In the genomic region with DNA sequence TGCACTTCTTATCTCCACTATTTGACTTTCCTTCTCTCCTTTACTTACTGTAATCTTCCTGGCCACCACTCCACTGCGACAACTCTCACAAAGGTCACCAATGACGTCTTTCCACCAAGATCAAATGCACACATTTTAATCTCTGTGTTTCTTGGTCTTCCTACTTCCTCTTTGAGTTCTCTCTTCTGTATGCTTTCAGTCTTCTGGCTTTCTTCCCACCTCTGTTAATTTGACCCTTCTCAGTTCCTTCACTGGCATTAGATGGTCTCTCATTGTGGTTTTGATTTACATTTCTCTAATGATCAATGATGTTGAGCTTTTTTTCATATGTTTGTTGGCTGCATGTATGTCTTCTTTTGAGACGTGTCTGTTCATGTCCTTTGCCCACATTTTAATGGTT, we compare ENCODE assay signal across 9 cellular contexts. TPM values are rescaled to one million over a fixed set of nuclear protein-coding genes. Genes with fewer than 3 reads are reported as not detected.
DNase-seq lines count a peak whose midpoint lies in the region; ATAC-seq and TF ChIP-seq lines count a peak whose summit lies in the region.
"Had no signal": no experiment of that assay in that cellular context is flagged by ENCODE, and none has a peak within 500 bp of the region (broad histone marks: within the 10 kb centered on the region; RNA-seq: fewer than 3 reads in every experiment).

No MANE protein-coding gene starts in this region.

- H3K4me3 Mint-ChIP-seq in type B pancreatic cell = no peak overlapping the region

- no peaks in the 10 kb centered on the region for H3K79me2 ChIP-seq in GM23248 (ENCODE audit: insufficient read depth)

- no peak overlapping the region for H3K27ac Mint-ChIP-seq in type B pancreatic cell

- no peaks in the 10 kb centered on the region for H3K9me2 ChIP-seq in GM23248 (ENCODE audit: insufficient read depth)

- 15 to 27% methylated on average over 3 of the region's 3 CpGs for WGBS in body of pancreas, 2 donors
- WGBS in GM23248 (ENCODE audit: low coverage in 1 of 2, low lambda C conversion rate in 2 of 2, missing lambda C conversion rate in 2 of 2), 2 experiments = 47% methylated on average over 3 of the region's 3 CpGs

- H3K4me1 Mint-ChIP-seq in type B pancreatic cell (ENCODE audit: unreplicated experiment) = peaks cover 6% of the 10 kb centered on the region

- ATAC-seq in GM19452 (IDR thresholded peaks at IDR 0.05; ENCODE audit: unreplicated experiment) = peak; percentile 79
- peak; percentile 92 for ATAC-seq in HG03432 (IDR thresholded peaks at IDR 0.05; ENCODE audit: unreplicated experiment)
- ATAC-seq in body of pancreas = peak; percentile 95

- no peaks in the 10 kb centered on the region for H3K36me3 Mint-ChIP-seq in type B pancreatic cell

- H3K4me2 ChIP-seq in GM23248 (ENCODE audit: unreplicated experiment) = no peak overlapping the region

- H3K27ac ChIP-seq in body of pancreas (peak overlapping the region; percentile 15 to 78 (median 52)), GM23248 (no peak overlapping the region), ascending aorta (no peak overlapping the region)
- H3K27ac ChIP-seq: SJSA1 had no signal

- H3K36me3 ChIP-seq in body of pancreas (replicated peaks in 1 of 2; ENCODE audit: insufficient read depth in 1 of 2, low read depth in 2 of 2) = no peaks in the 10 kb centered on the region
- no peaks in the 10 kb centered on the region for H3K36me3 ChIP-seq in GM23248 (ENCODE audit: low read depth)
- H3K36me3 ChIP-seq in ascending aorta = no peaks in the 10 kb centered on the region
- H3K36me3 ChIP-seq: SJSA1 had no signal

- TF ChIP-seq CTCF in body of pancreas (IDR thresholded peaks at IDR 0.05) (no peak), type B pancreatic cell (conservative IDR thresholded peaks at IDR 0.05) (no peak), ascending aorta (IDR thresholded peaks at IDR 0.05) (no peak)

- H3K9me3 ChIP-seq in body of pancreas (no peaks in the 10 kb centered on the region), GM23248 (ENCODE audit: low read depth) (no peaks in the 10 kb centered on the region), ascending aorta (no peaks in the 10 kb centered on the region)
- H3K9me3 ChIP-seq: SJSA1 had no signal

- intact Hi-C loops in body of pancreas (cut with DNase I) = no loop called here
- intact Hi-C loops in ascending aorta (cut with DNase I) = no loop called here

- H4K20me1 ChIP-seq in GM23248 (ENCODE audit: insufficient read depth) = no peaks in the 10 kb centered on the region

- H2AFZ ChIP-seq in GM23248 = no peak overlapping the region

- H3K4me1 ChIP-seq in body of pancreas (peaks cover 26% of the 10 kb centered on the region), GM23248 (ENCODE audit: insufficient read depth) (no peaks in the 10 kb centered on the region), ascending aorta (peaks cover 13 to 26% of the 10 kb centered on the region in 2 donors)
- H3K4me1 ChIP-seq: SJSA1 had no signal

- H3F3A ChIP-seq in GM23248 (ENCODE audit: insufficient read depth) = no peaks in the 10 kb centered on the region

- no peak overlapping the region for H3K9ac ChIP-seq in GM23248

- DNase-seq in GDM1 (lab: John Stamatoyannopoulos, UW) = peak; percentile 19
- DNase-seq in body of pancreas = peak in 2 of 4 donors; percentile 51 to 86
- no peak for DNase-seq in type B pancreatic cell (ENCODE audit: extremely low spot score, unreplicated experiment)
- no peak for DNase-seq in iPS-NIHi7 (ENCODE audit: extremely low spot score)
- DNase-seq in GM23248 = no peak
- DNase-seq in ascending aorta (ENCODE audit: low spot score in 2 of 2) = no peak

- in situ Hi-C loops in GM23248 (cut with MboI) = no loop called here

- H3K4me3 ChIP-seq in body of pancreas (no peak overlapping the region), GM23248 (no peak overlapping the region), ascending aorta (no peak overlapping the region)
- H3K4me3 ChIP-seq: SJSA1 had no signal

- TF ChIP-seq POLR2A in body of pancreas (IDR thresholded peaks at IDR 0.05) = no peak

- H3K27me3 ChIP-seq in body of pancreas = no peaks in the 10 kb centered on the region
- peaks cover 49% of the 10 kb centered on the region for H3K27me3 ChIP-seq in GM23248 (replicated peaks; ENCODE audit: insufficient read depth)
- H3K27me3 ChIP-seq in ascending aorta = no peaks in the 10 kb centered on the region
- H3K27me3 ChIP-seq: SJSA1 had no signal

- peaks cover 11% of the 10 kb centered on the region for H3K9me3 Mint-ChIP-seq in type B pancreatic cell

- H3K27me3 Mint-ChIP-seq in type B pancreatic cell = no peaks in the 10 kb centered on the region

RNA-seq across cellular contexts. Expression of a gene that starts 31.9 kb away (rescaled TPM):
- total RNA-seq in body of pancreas (10 to 100 TPM; 19.4 to 45.9 TPM), type B pancreatic cell (ENCODE audit: low replicate concordance) (46.7 and 50.9 TPM in 2 replicates), ascending aorta (3.7 TPM)
- total RNA-seq in GM23248 (2014; rRNA removed; shearing (Covaris generic)) = 5.2 and 5.3 TPM in 2 replicates
- polyA plus RNA-seq in GM23248 (2016; fragmentation: Nextera tagmentation; extraction: Ambion mirVana) = 3.4 and 5.2 TPM in 2 replicates

Comparison
In these comparisons a context has a peak if more than half of its experiments do, and no peak if none do; other contexts are left out.
1. H3K27ac ChIP-seq: peak in body of pancreas (4 of 4); none in GM23248 (single experiment) and ascending aorta (0 of 2).
2. Peak in every context shown above with its lines, with median percentiles within 50 percentile points of each other: ATAC-seq.